ENCODE assay signal across 1 cellular context in genomic region chr17:81468111-81468764, GRCh38.
A peak's percentile ranks its signal among the peaks of the same experiment; 100 is the strongest.
TF ChIP-seq lines count a peak whose summit lies in the region.

No MANE protein-coding gene starts in this region.

TF ChIP-seq in HepG2, 621 proteins besides CTCF, POLR2A, EP300 and RAD21 (continued from another document and continues in another):
- TF ChIP-seq, protein P1, sequence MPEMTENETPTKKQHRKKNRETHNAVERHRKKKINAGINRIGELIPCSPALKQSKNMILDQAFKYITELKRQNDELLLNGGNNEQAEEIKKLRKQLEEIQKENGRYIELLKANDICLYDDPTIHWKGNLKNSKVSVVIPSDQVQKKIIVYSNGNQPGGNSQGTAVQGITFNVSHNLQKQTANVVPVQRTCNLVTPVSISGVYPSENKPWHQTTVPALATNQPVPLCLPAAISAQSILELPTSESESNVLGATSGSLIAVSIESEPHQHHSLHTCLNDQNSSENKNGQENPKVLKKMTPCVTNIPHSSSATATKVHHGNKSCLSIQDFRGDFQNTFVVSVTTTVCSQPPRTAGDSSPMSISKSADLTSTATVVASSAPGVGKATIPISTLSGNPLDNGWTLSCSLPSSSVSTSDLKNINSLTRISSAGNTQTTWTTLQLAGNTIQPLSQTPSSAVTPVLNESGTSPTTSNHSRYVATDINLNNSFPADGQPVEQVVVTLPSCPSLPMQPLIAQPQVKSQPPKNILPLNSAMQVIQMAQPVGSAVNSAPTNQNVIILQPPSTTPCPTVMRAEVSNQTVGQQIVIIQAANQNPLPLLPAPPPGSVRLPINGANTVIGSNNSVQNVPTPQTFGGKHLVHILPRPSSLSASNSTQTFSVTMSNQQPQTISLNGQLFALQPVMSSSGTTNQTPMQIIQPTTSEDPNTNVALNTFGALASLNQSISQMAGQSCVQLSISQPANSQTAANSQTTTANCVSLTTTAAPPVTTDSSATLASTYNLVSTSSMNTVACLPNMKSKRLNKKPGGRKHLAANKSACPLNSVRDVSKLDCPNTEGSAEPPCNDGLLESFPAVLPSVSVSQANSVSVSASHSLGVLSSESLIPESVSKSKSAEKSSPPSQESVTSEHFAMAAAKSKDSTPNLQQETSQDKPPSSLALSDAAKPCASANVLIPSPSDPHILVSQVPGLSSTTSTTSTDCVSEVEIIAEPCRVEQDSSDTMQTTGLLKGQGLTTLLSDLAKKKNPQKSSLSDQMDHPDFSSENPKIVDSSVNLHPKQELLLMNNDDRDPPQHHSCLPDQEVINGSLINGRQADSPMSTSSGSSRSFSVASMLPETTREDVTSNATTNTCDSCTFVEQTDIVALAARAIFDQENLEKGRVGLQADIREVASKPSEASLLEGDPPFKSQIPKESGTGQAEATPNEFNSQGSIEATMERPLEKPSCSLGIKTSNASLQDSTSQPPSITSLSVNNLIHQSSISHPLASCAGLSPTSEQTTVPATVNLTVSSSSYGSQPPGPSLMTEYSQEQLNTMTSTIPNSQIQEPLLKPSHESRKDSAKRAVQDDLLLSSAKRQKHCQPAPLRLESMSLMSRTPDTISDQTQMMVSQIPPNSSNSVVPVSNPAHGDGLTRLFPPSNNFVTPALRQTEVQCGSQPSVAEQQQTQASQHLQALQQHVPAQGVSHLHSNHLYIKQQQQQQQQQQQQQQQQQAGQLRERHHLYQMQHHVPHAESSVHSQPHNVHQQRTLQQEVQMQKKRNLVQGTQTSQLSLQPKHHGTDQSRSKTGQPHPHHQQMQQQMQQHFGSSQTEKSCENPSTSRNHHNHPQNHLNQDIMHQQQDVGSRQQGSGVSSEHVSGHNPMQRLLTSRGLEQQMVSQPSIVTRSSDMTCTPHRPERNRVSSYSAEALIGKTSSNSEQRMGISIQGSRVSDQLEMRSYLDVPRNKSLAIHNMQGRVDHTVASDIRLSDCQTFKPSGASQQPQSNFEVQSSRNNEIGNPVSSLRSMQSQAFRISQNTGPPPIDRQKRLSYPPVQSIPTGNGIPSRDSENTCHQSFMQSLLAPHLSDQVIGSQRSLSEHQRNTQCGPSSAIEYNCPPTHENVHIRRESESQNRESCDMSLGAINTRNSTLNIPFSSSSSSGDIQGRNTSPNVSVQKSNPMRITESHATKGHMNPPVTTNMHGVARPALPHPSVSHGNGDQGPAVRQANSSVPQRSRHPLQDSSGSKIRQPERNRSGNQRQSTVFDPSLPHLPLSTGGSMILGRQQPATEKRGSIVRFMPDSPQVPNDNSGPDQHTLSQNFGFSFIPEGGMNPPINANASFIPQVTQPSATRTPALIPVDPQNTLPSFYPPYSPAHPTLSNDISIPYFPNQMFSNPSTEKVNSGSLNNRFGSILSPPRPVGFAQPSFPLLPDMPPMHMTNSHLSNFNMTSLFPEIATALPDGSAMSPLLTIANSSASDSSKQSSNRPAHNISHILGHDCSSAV (CRISPR knock-in tag; IDR thresholded peaks at IDR 0.05; ENCODE audit: borderline replicate concordance), result no peak
- TF ChIP-seq ZMYM3 (CRISPR knock-in tag; IDR thresholded peaks at IDR 0.05) (peak; percentile 31; the same call in 1 of the 2 replicates), PTBP1 (IDR thresholded peaks at IDR 0.05; ENCODE audit: low read depth, low read length, poor library complexity, severe bottlenecking) (no peak), ISX (CRISPR knock-in tag; conservative IDR thresholded peaks at IDR 0.05) (no peak), ZNF34 (CRISPR knock-in tag; IDR thresholded peaks at IDR 0.05; ENCODE audit: borderline replicate concordance) (no peak), ZNF17 (CRISPR knock-in tag; IDR thresholded peaks at IDR 0.05) (no peak), NR0B2 (CRISPR knock-in tag; IDR thresholded peaks at IDR 0.05) (no peak), TAF15 (IDR thresholded peaks at IDR 0.05; ENCODE audit: low read depth, low read length, poor library complexity, severe bottlenecking) (no peak), HNRNPH1 (optimal IDR thresholded peaks at IDR 0.05; ENCODE audit: low read depth, low read length) (no peak), FOXA3 (CRISPR knock-in tag; IDR thresholded peaks at IDR 0.05) (0 out of 2 replicates have a peak, but pooled peaks have one; percentile 5), ZBTB20 (CRISPR knock-in tag; IDR thresholded peaks at IDR 0.05; ENCODE audit: borderline replicate concordance, low read depth) (no peak), IKZF4 (CRISPR knock-in tag; IDR thresholded peaks at IDR 0.05; ENCODE audit: borderline replicate concordance, low read depth, not compliant biosample characterization) (no peak), ISL2 (CRISPR knock-in tag; IDR thresholded peaks at IDR 0.05) (0 out of 2 replicates have a peak, but pooled peaks have one; percentile 16), ZNF142 (CRISPR knock-in tag; IDR thresholded peaks at IDR 0.05) (no peak), NPAS2 (CRISPR knock-in tag; IDR thresholded peaks at IDR 0.05; ENCODE audit: borderline replicate concordance) (no peak), ZNF598 (CRISPR knock-in tag; IDR thresholded peaks at IDR 0.05; ENCODE audit: borderline replicate concordance) (0 out of 2 replicates have a peak, but pooled peaks have one; percentile 35), ATF7-NPFF (CRISPR knock-in tag; IDR thresholded peaks at IDR 0.05; ENCODE audit: low read depth) (no peak), ZNF704 (CRISPR knock-in tag; IDR thresholded peaks at IDR 0.05; ENCODE audit: borderline replicate concordance) (0 out of 2 replicates have a peak, but pooled peaks have one; percentile 10), NR2F6 (IDR thresholded peaks at IDR 0.05) (0 out of 2 replicates have a peak, but pooled peaks have one; percentile 30), NR2F6 (CRISPR knock-in tag; IDR thresholded peaks at IDR 0.05) (peak; percentile 27; the same call in 1 of the 2 replicates), ZNF10 (CRISPR knock-in tag; IDR thresholded peaks at IDR 0.05; ENCODE audit: borderline replicate concordance, low read depth) (no peak), FOSL1 (CRISPR knock-in tag; IDR thresholded peaks at IDR 0.05; ENCODE audit: borderline replicate concordance) (no peak)
- TF ChIP-seq, protein P2, sequence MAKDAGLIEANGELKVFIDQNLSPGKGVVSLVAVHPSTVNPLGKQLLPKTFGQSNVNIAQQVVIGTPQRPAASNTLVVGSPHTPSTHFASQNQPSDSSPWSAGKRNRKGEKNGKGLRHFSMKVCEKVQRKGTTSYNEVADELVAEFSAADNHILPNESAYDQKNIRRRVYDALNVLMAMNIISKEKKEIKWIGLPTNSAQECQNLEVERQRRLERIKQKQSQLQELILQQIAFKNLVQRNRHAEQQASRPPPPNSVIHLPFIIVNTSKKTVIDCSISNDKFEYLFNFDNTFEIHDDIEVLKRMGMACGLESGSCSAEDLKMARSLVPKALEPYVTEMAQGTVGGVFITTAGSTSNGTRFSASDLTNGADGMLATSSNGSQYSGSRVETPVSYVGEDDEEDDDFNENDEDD (CRISPR knock-in tag; IDR thresholded peaks at IDR 0.05; ENCODE audit: borderline replicate concordance), result no peak
- TF ChIP-seq, protein P3, sequence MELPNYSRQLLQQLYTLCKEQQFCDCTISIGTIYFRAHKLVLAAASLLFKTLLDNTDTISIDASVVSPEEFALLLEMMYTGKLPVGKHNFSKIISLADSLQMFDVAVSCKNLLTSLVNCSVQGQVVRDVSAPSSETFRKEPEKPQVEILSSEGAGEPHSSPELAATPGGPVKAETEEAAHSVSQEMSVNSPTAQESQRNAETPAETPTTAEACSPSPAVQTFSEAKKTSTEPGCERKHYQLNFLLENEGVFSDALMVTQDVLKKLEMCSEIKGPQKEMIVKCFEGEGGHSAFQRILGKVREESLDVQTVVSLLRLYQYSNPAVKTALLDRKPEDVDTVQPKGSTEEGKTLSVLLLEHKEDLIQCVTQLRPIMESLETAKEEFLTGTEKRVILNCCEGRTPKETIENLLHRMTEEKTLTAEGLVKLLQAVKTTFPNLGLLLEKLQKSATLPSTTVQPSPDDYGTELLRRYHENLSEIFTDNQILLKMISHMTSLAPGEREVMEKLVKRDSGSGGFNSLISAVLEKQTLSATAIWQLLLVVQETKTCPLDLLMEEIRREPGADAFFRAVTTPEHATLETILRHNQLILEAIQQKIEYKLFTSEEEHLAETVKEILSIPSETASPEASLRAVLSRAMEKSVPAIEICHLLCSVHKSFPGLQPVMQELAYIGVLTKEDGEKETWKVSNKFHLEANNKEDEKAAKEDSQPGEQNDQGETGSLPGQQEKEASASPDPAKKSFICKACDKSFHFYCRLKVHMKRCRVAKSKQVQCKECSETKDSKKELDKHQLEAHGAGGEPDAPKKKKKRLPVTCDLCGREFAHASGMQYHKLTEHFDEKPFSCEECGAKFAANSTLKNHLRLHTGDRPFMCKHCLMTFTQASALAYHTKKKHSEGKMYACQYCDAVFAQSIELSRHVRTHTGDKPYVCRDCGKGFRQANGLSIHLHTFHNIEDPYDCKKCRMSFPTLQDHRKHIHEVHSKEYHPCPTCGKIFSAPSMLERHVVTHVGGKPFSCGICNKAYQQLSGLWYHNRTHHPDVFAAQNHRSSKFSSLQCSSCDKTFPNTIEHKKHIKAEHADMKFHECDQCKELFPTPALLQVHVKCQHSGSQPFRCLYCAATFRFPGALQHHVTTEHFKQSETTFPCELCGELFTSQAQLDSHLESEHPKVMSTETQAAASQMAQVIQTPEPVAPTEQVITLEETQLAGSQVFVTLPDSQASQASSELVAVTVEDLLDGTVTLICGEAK (IDR thresholded peaks at IDR 0.05), result no peak
- TF ChIP-seq, protein P3 (CRISPR knock-in tag; IDR thresholded peaks at IDR 0.05), result no peak
